Comparison of ENCODE assay signal across 7 cellular contexts in genomic region chr13:52651880-52652169, GRCh38. TPM values are rescaled to one million over a fixed set of nuclear protein-coding genes. Genes with fewer than 3 reads are reported as not detected.
A peak's percentile ranks its signal among the peaks of the same experiment; 100 is the strongest.
DNase-seq lines count a peak whose midpoint lies in the region; ATAC-seq and TF ChIP-seq lines count a peak whose summit lies in the region.

No MANE protein-coding gene starts in this region.

- H2AFZ ChIP-seq in SK-N-SH (ENCODE audit: low read depth): peak overlapping the region; percentile 86

- H4K20me1 ChIP-seq in SK-N-SH (ENCODE audit: insufficient read depth): no peaks in the 10 kb centered on the region

- no peak for TF ChIP-seq RAD21 in SK-N-SH (IDR thresholded peaks at IDR 0.05; ENCODE audit: low read length)

- H3K9me2 ChIP-seq in SK-N-SH: no peaks in the 10 kb centered on the region

- H3K9ac ChIP-seq in SK-N-SH (peak overlapping the region; percentile 93), stomach smooth muscle (ENCODE audit: low read length in 2 of 2) (peak overlapping the region; percentile 98 to 99)

- CTCF ChIA-PET in SK-N-SH (lab: Yijun Ruan, JAX): interaction anchor here (0.8 to 4.2 kb wide), 8 partner anchors 13 to 550 kb away, joined by 3 to 36 read pairs (median 6); partner anchors contain the start of gene VPS36

- H3K36me3 ChIP-seq in SK-N-SH (replicated peaks in 1 of 2; ENCODE audit: control insufficient read depth in 1 of 2, insufficient read depth in 2 of 2, low read length in 1 of 2) (peaks cover 19 to 25% of the 10 kb centered on the region in 2 experiments), stomach smooth muscle (ENCODE audit: control insufficient read depth in 2 of 2, insufficient read depth in 2 of 2, low read length in 2 of 2) (peaks cover 3 to 5% of the 10 kb centered on the region in 2 donors)

- POLR2A ChIA-PET in SK-N-SH (lab: Yijun Ruan, JAX): interaction anchor here (0.6 to 2.3 kb wide), 6 partner anchors 10 to 202 kb away, joined by 3 to 25 read pairs (median 6); partner anchors contain the start of genes HNRNPA1L2, PCDH8 and VPS36

- no peaks in the 10 kb centered on the region for H3K27me3 ChIP-seq in SK-N-SH (ENCODE audit: insufficient read depth)
- H3K27me3 ChIP-seq in right cardiac atrium (ENCODE audit: control insufficient read depth, insufficient read depth): no peaks in the 10 kb centered on the region
- no peaks in the 10 kb centered on the region for H3K27me3 ChIP-seq in stomach smooth muscle (ENCODE audit: control insufficient read depth in 1 of 2, insufficient read depth in 2 of 2, low read length in 2 of 2)

- DNase-seq in GM19240 (ENCODE audit: insufficient read length, low spot score) (peak; percentile 14), SK-N-SH (peak; percentile 67), right cardiac atrium (no peak), middle frontal gyrus (ENCODE audit: extremely low spot score, low spot score) (no peak)
- DNase-seq in stimulated activated CD4-positive, alpha-beta T cell treated with anti-CD3 and anti-CD28 coated beads, Interleukin-2, amount 100 ng/mL, for 48 hours: no peak

- under 1% methylated on average over 8 of the region's 8 CpGs for WGBS in SK-N-SH (ENCODE audit: low lambda C conversion rate)
- under 1% methylated on average over 8 of the region's 8 CpGs for WGBS in right cardiac atrium

- H3K9me3 ChIP-seq in SK-N-SH: no peaks in the 10 kb centered on the region
- H3K9me3 ChIP-seq in right cardiac atrium (ENCODE audit: control insufficient read depth, low read length): no peaks in the 10 kb centered on the region
- no peaks in the 10 kb centered on the region for H3K9me3 ChIP-seq in stomach smooth muscle (ENCODE audit: control insufficient read depth in 2 of 2, low read length in 2 of 2)

- peaks cover 0 to 6% of the 10 kb centered on the region in 2 experiments; a peak in 2 of 4 replicates for H3K4me1 ChIP-seq in SK-N-SH (ENCODE audit: control insufficient read depth in 1 of 2, insufficient read depth in 2 of 2, low read depth in 1 of 2, low read length in 1 of 2)
- peaks cover 4% of the 10 kb centered on the region for H3K4me1 ChIP-seq in right cardiac atrium (ENCODE audit: control insufficient read depth, insufficient read depth, low read length)
- peaks cover 4% of the 10 kb centered on the region for H3K4me1 ChIP-seq in stomach smooth muscle (ENCODE audit: control insufficient read depth, insufficient read depth, low read length)

- peak; percentile 5 for ATAC-seq in HG02884 (IDR thresholded peaks at IDR 0.05; ENCODE audit: unreplicated experiment)
- ATAC-seq in right cardiac atrium: peak; percentile 39 to 65

- H3K4me2 ChIP-seq in SK-N-SH: peak overlapping the region; percentile 81

- peaks cover 16% of the 10 kb centered on the region for H3F3A ChIP-seq in SK-N-SH (replicated peaks; ENCODE audit: insufficient read depth)

- intact Hi-C loops in right cardiac atrium (cut with DNase I): no loop called here

- TF ChIP-seq EP300 in SK-N-SH (IDR thresholded peaks at IDR 0.05; ENCODE audit: borderline replicate concordance in 1 of 2, low read depth in 1 of 2, low read length in 1 of 2): no peak

- peak overlapping the region; percentile 100 for H3K27ac ChIP-seq in SK-N-SH (ENCODE audit: low read depth in 2 of 2, low read length in 1 of 2)
- H3K27ac ChIP-seq in right cardiac atrium (ENCODE audit: low read length): peak overlapping the region; percentile 99
- H3K27ac ChIP-seq in stomach smooth muscle (ENCODE audit: low read length): peak overlapping the region; percentile 98

- no peak for TF ChIP-seq CTCF in SK-N-SH (IDR thresholded peaks at IDR 0.05)

- H3K79me2 ChIP-seq in SK-N-SH (ENCODE audit: insufficient read depth): peaks cover 73% of the 10 kb centered on the region

- H3K4me3 ChIP-seq in SK-N-SH (ENCODE audit: low read depth in 2 of 2, low read length in 1 of 2) (peak overlapping the region; percentile 81 to 96), right cardiac atrium (ENCODE audit: low read length) (peak overlapping the region; percentile 99), stomach smooth muscle (ENCODE audit: low read length in 2 of 2) (peak overlapping the region; percentile 97 to 99)

TF ChIP-seq in SK-N-SH, 30 proteins besides CTCF, POLR2A, EP300 and RAD21:
- TF ChIP-seq TEAD4 (IDR thresholded peaks at IDR 0.05; ENCODE audit: borderline replicate concordance, insufficient read depth) (no peak), MXI1 (IDR thresholded peaks at IDR 0.05; ENCODE audit: low read depth, low read length) (peak; percentile 24; the same call in 1 of the 2 replicates)

RNA-seq across cellular contexts. Expression of gene SUGT1, which starts 0.8 kb away (rescaled TPM):
- polyA plus RNA-seq in SK-N-SH (2012; rRNA removed): 17.8 and 18.6 TPM in 2 replicates
- polyA plus RNA-seq in SK-N-SH (2012; cell fraction: cytosol; rRNA removed): 21.0 and 28.4 TPM in 2 replicates
- polyA plus RNA-seq in SK-N-SH (2012; cell fraction: nucleus; rRNA removed): 7.6 and 14.4 TPM in 2 replicates
- total RNA-seq in right cardiac atrium: 10 to 100 TPM; 46.1 to 71.5 (median 56.8) TPM
- 54.5 TPM for polyA plus RNA-seq in right cardiac atrium

RNA-seq across cellular contexts. Expression of gene HNRNPA1L2, which starts 9.6 kb away (rescaled TPM):
- polyA plus RNA-seq in SK-N-SH (2012; rRNA removed): 4.5 and 6.7 TPM in 2 replicates
- 7.5 and 12.5 TPM in 2 replicates for polyA plus RNA-seq in SK-N-SH (2012; cell fraction: cytosol; rRNA removed)
- polyA plus RNA-seq in SK-N-SH (2012; cell fraction: nucleus; rRNA removed): 8.0 and 9.2 TPM in 2 replicates
- 1 to 10 TPM; 3.4 to 5.1 (median 4.7) TPM for total RNA-seq in right cardiac atrium
- polyA plus RNA-seq in right cardiac atrium: 6.3 TPM

Comparison
In these comparisons a context has a peak if more than half of its experiments do, and no peak if none do; other contexts are left out.
1. DNase-seq: peak in GM19240 (single experiment) and SK-N-SH (single experiment); none in right cardiac atrium (0 of 3), stimulated activated CD4-positive, alpha-beta T cell treated with anti-CD3 and anti-CD28 coated beads, Interleukin-2, amount 100 ng/mL, for 48 hours (0 of 2) and middle frontal gyrus (single experiment).
2. Peak in every context shown above with its lines, with median percentiles within 50 percentile points of each other: H3K27ac ChIP-seq and H3K4me3 ChIP-seq.